Comparison of ENCODE assay signal across 1 cellular context in genomic region chr12:561908-562593, GRCh38.
TF ChIP-seq lines count a peak whose summit lies in the region.

No MANE protein-coding gene starts in this region.

TF ChIP-seq in K562, 482 proteins besides CTCF, POLR2A, EP300 and RAD21 (continued from another document):
- TF ChIP-seq CUX1 (CRISPR knock-in tag; IDR thresholded peaks at IDR 0.05), result no peak
- TF ChIP-seq KDM1A (IDR thresholded peaks at IDR 0.05), result no peak
- no peak for TF ChIP-seq POLR2B (IDR thresholded peaks at IDR 0.05; ENCODE audit: low read depth, partially characterized antibody)
- TF ChIP-seq RNF219 (CRISPR knock-in tag; IDR thresholded peaks at IDR 0.05), result no peak
- no peak for TF ChIP-seq PTBP1 (IDR thresholded peaks at IDR 0.05; ENCODE audit: low read depth, low read length)
- TF ChIP-seq HMBOX1 (IDR thresholded peaks at IDR 0.05), result no peak
- no peak for TF ChIP-seq WHSC1 (IDR thresholded peaks at IDR 0.05; ENCODE audit: low read length)
- TF ChIP-seq THRA (IDR thresholded peaks at IDR 0.05), result no peak
- no peak for TF ChIP-seq GMEB1 (CRISPR knock-in tag; IDR thresholded peaks at IDR 0.05)
- TF ChIP-seq GATAD2B (IDR thresholded peaks at IDR 0.05; ENCODE audit: borderline replicate concordance), result no peak
- TF ChIP-seq ZNF830 (CRISPR knock-in tag; IDR thresholded peaks at IDR 0.05), result no peak
- no peak for TF ChIP-seq NR1H2 (CRISPR knock-in tag; IDR thresholded peaks at IDR 0.05)
- no peak for TF ChIP-seq ZNF431 (CRISPR knock-in tag; IDR thresholded peaks at IDR 0.05)
